ENCODE assay signal across 11 cellular contexts in the genomic region with DNA sequence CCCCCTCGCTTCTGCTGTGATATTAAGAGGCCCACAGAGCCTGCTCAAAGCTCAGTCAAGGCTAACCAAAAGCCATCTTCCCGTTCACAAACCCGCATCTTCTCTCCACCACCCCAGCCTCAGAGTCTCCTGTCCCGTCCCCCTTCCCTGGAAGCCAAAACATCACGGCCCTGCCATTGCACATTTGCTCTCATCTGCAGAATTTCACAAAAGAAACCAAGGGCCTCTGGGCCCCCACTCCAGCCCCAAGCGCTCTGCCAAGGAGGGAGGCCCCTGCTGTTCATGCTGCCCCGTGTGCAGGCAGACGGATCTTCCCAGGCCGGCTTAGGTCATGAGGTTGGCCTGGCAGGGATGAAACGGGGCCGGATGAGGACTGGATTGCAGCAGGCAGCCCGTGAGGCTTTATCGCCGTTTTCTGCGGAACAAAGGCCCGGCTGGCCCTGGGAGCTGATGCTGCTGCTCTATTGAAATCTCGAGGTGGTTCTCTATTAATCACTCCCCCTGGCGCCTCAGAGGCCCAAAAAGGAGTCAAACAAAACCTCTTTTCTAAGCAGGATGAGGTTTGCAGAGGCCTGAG. TPM values are rescaled to one million over a fixed set of nuclear protein-coding genes. Genes with fewer than 3 reads are reported as not detected.
DNase-seq lines count a peak whose midpoint lies in the region; ATAC-seq and TF ChIP-seq lines count a peak whose summit lies in the region.
"Had no signal": no experiment of that assay in that cellular context is flagged by ENCODE, and none has a peak within 500 bp of the region (broad histone marks: within the 10 kb centered on the region; RNA-seq: fewer than 3 reads in every experiment).

No MANE protein-coding gene starts in this region.

- no peak overlapping the region for H3K27ac Mint-ChIP-seq in WTC11
- no peak overlapping the region for H3K27ac Mint-ChIP-seq in activated T-cell treated with anti-CD3 and anti-CD28 coated beads, Interleukin-2, amount 50 U/mL, for 72 hours

- TF ChIP-seq EP300 in neural cell (conservative IDR thresholded peaks at IDR 0.05; ENCODE audit: poor library complexity, severe bottlenecking) = no peak

- no peaks in the 10 kb centered on the region for H3K79me2 ChIP-seq in neural cell (replicated peaks; ENCODE audit: insufficient read depth, low read length)

- H3K9me3 ChIP-seq in A673 (ENCODE audit: low read depth, low read length, poor library complexity, severe bottlenecking) (no peaks in the 10 kb centered on the region), neural cell (ENCODE audit: low read length) (no peaks in the 10 kb centered on the region)
- H3K9me3 ChIP-seq: mucosa of descending colon had no signal

- H3K36me3 Mint-ChIP-seq in WTC11 = no peaks in the 10 kb centered on the region
- no peaks in the 10 kb centered on the region for H3K36me3 Mint-ChIP-seq in activated T-cell treated with anti-CD3 and anti-CD28 coated beads, Interleukin-2, amount 50 U/mL, for 72 hours (ENCODE audit: insufficient read depth in 2 of 2)

- no peak for TF ChIP-seq RAD21 in neural cell (conservative IDR thresholded peaks at IDR 0.05)

- peak overlapping the region; percentile 72 for H3K9ac ChIP-seq in neural cell (ENCODE audit: low read length)

- POLR2A ChIA-PET in A673 (lab: Charles Lee; ENCODE audit: low non-redundant PET) = no interaction called here
- POLR2A ChIA-PET in WTC11 (lab: Charles Lee) = interaction anchor here (0.9 kb wide), 1 partner anchor 9 kb away, joined by 4 read pairs; no protein-coding TSS in a partner anchor

- no peak overlapping the region for H3K4me2 ChIP-seq in neural cell (ENCODE audit: low read length)

- peak; percentile 65 for ATAC-seq in WTC11
- no peak for ATAC-seq in activated T-cell treated with anti-CD3 and anti-CD28 coated beads, Interleukin-2, amount 50 U/mL, for 72 hours (replicated peaks in 1 of 2)
- ATAC-seq: mucosa of descending colon had no signal

- H3F3A ChIP-seq in neural cell (ENCODE audit: insufficient read depth, low read length, poor library complexity, severe bottlenecking) = peaks cover 8% of the 10 kb centered on the region

- H3K27me3 Mint-ChIP-seq in WTC11 (ENCODE audit: low read depth) = peaks cover 23% of the 10 kb centered on the region
- no peaks in the 10 kb centered on the region for H3K27me3 Mint-ChIP-seq in activated T-cell treated with anti-CD3 and anti-CD28 coated beads, Interleukin-2, amount 50 U/mL, for 72 hours (ENCODE audit: low read depth)

- H4K20me1 ChIP-seq in neural cell (ENCODE audit: insufficient read depth) = no peaks in the 10 kb centered on the region

- H3K36me3 ChIP-seq in A673 (ENCODE audit: insufficient read depth, low read length, poor library complexity, severe bottlenecking) = no peaks in the 10 kb centered on the region
- H3K36me3 ChIP-seq in neural cell (ENCODE audit: insufficient read depth, low read length) = no peaks in the 10 kb centered on the region

- intact Hi-C loops in A673 (cut with micrococcal nuclease; ENCODE audit: unreplicated experiment) = no loop called here

- H3K27ac ChIP-seq in A673 (ENCODE audit: low read depth, low read length, poor library complexity, severe bottlenecking) (peak overlapping the region; percentile 47), neural cell (ENCODE audit: low read length) (peak overlapping the region; percentile 81)

- H3K9me3 Mint-ChIP-seq in WTC11 = no peaks in the 10 kb centered on the region
- H3K9me3 Mint-ChIP-seq in activated T-cell treated with anti-CD3 and anti-CD28 coated beads, Interleukin-2, amount 50 U/mL, for 72 hours = no peaks in the 10 kb centered on the region

- H2AFZ ChIP-seq in neural cell (ENCODE audit: low read depth, low read length) = peak overlapping the region; percentile 75

- H3K27me3 ChIP-seq in A673 (replicated peaks; ENCODE audit: insufficient read depth, low read depth, low read length, poor library complexity) (no peaks in the 10 kb centered on the region), neural cell (ENCODE audit: insufficient read depth, low read depth, low read length) (no peaks in the 10 kb centered on the region)

- no peak overlapping the region for H3K4me3 Mint-ChIP-seq in WTC11
- no peak overlapping the region for H3K4me3 Mint-ChIP-seq in activated T-cell treated with anti-CD3 and anti-CD28 coated beads, Interleukin-2, amount 50 U/mL, for 72 hours

- H3K4me3 ChIP-seq in A673 (ENCODE audit: low read depth, low read length, poor library complexity, severe bottlenecking) (no peak overlapping the region), neural cell (ENCODE audit: low read length) (no peak overlapping the region)
- H3K4me3 ChIP-seq: mucosa of descending colon had no signal

- no peaks in the 10 kb centered on the region for H3K4me1 Mint-ChIP-seq in WTC11
- H3K4me1 Mint-ChIP-seq in activated T-cell treated with anti-CD3 and anti-CD28 coated beads, Interleukin-2, amount 50 U/mL, for 72 hours (ENCODE audit: low read depth) = no peaks in the 10 kb centered on the region

- peaks cover 14% of the 10 kb centered on the region for H3K4me1 ChIP-seq in A673 (ENCODE audit: insufficient read depth, low read length, poor library complexity, severe bottlenecking)

- CTCF ChIA-PET in A673 (lab: Charles Lee) (no interaction called here), WTC11 (lab: Charles Lee) (interaction anchor here (0.8 kb wide), 1 partner anchor 142 kb away, joined by 3 read pairs; no protein-coding TSS in a partner anchor)

- no peaks in the 10 kb centered on the region for H3K9me2 ChIP-seq in neural cell (ENCODE audit: insufficient read depth, low read length)

- TF ChIP-seq CTCF in A673 (conservative IDR thresholded peaks at IDR 0.05; ENCODE audit: low read depth, low read length) = no peak
- TF ChIP-seq CTCF in WTC11 (IDR thresholded peaks at IDR 0.05) = no peak
- TF ChIP-seq CTCF in neural cell (IDR thresholded peaks at IDR 0.05; ENCODE audit: poor library complexity, severe bottlenecking) = no peak

- DNase-seq in A673 (ENCODE audit: low spot score) (no peak), WTC11 (ENCODE audit: low spot score) (peak; percentile 24), glomerular visceral epithelial cell (ENCODE audit: extremely low spot score) (peak; percentile 39), amniotic stem cell (lab: John Stamatoyannopoulos, UW) (no peak), NCI-H748 (lab: John Stamatoyannopoulos, UW; ENCODE audit: unreplicated experiment) (no peak), NOMO-1 treated with dmso at 0.1 percent for 144 hours (lab: John Stamatoyannopoulos, UW; ENCODE audit: unreplicated experiment) (no peak)
- no peak for DNase-seq in activated T-cell treated with anti-CD3 and anti-CD28 coated beads, Interleukin-2, amount 50 U/mL, for 72 hours
- DNase-seq: activated gamma-delta T cell treated with Interleukin-2 at 50 U/mL for 16 hours, mucosa of descending colon, MV-4-11 had no signal

- no TSS peak for BruUV-seq in A673 (replicated peaks; lab: Mats Ljungman, UMichigan)

TF ChIP-seq in WTC11, 78 proteins besides CTCF, POLR2A, EP300 and RAD21 (continues in another document):
- no peak for TF ChIP-seq TEAD4 (CRISPR knock-in tag; IDR thresholded peaks at IDR 0.05)

TF ChIP-seq in neural cell, 6 proteins besides CTCF, POLR2A, EP300 and RAD21:
- TF ChIP-seq MXI1 (conservative IDR thresholded peaks at IDR 0.05; ENCODE audit: poor library complexity, severe bottlenecking) = peak; percentile 15
- TF ChIP-seq, protein P1, sequence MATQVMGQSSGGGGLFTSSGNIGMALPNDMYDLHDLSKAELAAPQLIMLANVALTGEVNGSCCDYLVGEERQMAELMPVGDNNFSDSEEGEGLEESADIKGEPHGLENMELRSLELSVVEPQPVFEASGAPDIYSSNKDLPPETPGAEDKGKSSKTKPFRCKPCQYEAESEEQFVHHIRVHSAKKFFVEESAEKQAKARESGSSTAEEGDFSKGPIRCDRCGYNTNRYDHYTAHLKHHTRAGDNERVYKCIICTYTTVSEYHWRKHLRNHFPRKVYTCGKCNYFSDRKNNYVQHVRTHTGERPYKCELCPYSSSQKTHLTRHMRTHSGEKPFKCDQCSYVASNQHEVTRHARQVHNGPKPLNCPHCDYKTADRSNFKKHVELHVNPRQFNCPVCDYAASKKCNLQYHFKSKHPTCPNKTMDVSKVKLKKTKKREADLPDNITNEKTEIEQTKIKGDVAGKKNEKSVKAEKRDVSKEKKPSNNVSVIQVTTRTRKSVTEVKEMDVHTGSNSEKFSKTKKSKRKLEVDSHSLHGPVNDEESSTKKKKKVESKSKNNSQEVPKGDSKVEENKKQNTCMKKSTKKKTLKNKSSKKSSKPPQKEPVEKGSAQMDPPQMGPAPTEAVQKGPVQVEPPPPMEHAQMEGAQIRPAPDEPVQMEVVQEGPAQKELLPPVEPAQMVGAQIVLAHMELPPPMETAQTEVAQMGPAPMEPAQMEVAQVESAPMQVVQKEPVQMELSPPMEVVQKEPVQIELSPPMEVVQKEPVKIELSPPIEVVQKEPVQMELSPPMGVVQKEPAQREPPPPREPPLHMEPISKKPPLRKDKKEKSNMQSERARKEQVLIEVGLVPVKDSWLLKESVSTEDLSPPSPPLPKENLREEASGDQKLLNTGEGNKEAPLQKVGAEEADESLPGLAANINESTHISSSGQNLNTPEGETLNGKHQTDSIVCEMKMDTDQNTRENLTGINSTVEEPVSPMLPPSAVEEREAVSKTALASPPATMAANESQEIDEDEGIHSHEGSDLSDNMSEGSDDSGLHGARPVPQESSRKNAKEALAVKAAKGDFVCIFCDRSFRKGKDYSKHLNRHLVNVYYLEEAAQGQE (IDR thresholded peaks at IDR 0.05; ENCODE audit: borderline replicate concordance) = no peak

RNA-seq across cellular contexts. Expression of a gene that starts 31.5 kb away (rescaled TPM):
- total RNA-seq in A673 (2021) = 43.8 and 46.2 TPM in 2 replicates
- total RNA-seq in WTC11 (2021) = 17.1 to 21.9 TPM (median 17.2 TPM) in 3 replicates
- polyA plus RNA-seq in neural cell = 7.4 and 7.7 TPM in 2 replicates
- 32.5 and 35.8 TPM in 2 replicates for polyA minus RNA-seq in neural cell
- 10 to 100 TPM; 38.6 to 41.0 TPM for total RNA-seq in activated T-cell treated with anti-CD3 and anti-CD28 coated beads, Interleukin-2, amount 50 U/mL, for 72 hours

Comparison
In these comparisons a context has a peak if more than half of its experiments do, and no peak if none do; other contexts are left out.
1. DNase-seq: peak in WTC11 (single experiment) and glomerular visceral epithelial cell (single experiment); none in A673 (single experiment), amniotic stem cell (single experiment), NCI-H748 (single experiment), NOMO-1 treated with dmso at 0.1 percent for 144 hours (single experiment) and activated T-cell treated with anti-CD3 and anti-CD28 coated beads, Interleukin-2, amount 50 U/mL, for 72 hours (0 of 2).